Comparison of ENCODE assay signal across 18 cellular contexts in the genomic region with DNA sequence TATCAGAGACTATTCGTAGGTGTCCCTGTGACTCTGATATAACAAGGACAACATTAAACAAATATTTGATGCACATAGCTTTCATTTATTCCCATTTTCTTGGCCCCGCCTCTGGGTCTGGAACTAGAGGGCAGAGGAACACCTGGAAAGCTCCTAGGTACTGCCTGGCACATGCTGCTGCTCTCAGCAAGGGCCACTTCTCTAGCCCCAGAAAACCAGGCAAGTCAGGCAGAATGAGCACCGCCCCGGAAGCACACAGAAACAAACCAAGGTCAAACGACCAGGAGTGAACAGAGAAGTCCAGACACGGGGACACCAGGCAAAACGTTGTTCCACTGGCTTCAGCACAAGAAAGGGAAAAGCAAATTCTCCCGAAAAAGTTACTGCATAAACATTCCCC.
DNase-seq lines count a peak whose midpoint lies in the region; ATAC-seq and TF ChIP-seq lines count a peak whose summit lies in the region.
"Had no signal": no experiment of that assay in that cellular context is flagged by ENCODE, and none has a peak within 500 bp of the region (broad histone marks: within the 10 kb centered on the region; RNA-seq: fewer than 3 reads in every experiment).

No MANE protein-coding gene starts in this region.

- in situ Hi-C loops in gastrocnemius medialis (cut with MboI; ENCODE audit: low sequenced_read_pairs in 4 of 4): no loop called here

- WGBS in right cardiac atrium: 66% methylated on average over 8 of the region's 8 CpGs

- DNase-seq in BE2C (peak; percentile 73), right cardiac atrium (no peak), gastrocnemius medialis (no peak), natural killer cell (no peak), DMS153 (lab: John Stamatoyannopoulos, UW) (no peak)
- no peak for DNase-seq in activated T-cell treated with anti-CD3 and anti-CD28 coated beads, Interleukin-2, amount 50 U/mL, for 1 hour
- DNase-seq: Caco-2; CD4-positive, alpha-beta T cell; GF-D8; GOT3; NCI-H1417 treated with DMSO at 0.1 percent for 48 hours; NCI-H187 treated with DMSO at 0.1 percent for 48 hours; NCI-H345; SIG-M5 had no signal

- no peaks in the 10 kb centered on the region for H3K36me3 Mint-ChIP-seq in natural killer cell

- peaks cover 0 to 3% of the 10 kb centered on the region in 2 donors for H3K27me3 Mint-ChIP-seq in natural killer cell (ENCODE audit: low read depth in 2 of 2)
- H3K27me3 Mint-ChIP-seq: B cell; CD4-positive, alpha-beta T cell had no signal

- no peak for TF ChIP-seq CTCF in BE2C (IDR thresholded peaks at IDR 0.05; ENCODE audit: low read depth, low read length)
- TF ChIP-seq CTCF in VCaP (conservative IDR thresholded peaks at IDR 0.05): no peak
- no peak for TF ChIP-seq CTCF in gastrocnemius medialis (IDR thresholded peaks at IDR 0.05 in 4 of 5, conservative IDR thresholded peaks at IDR 0.05 in 1 of 5)
- no peak for TF ChIP-seq CTCF in natural killer cell (IDR thresholded peaks at IDR 0.05)

- H3K9me3 Mint-ChIP-seq in natural killer cell: no peaks in the 10 kb centered on the region
- H3K9me3 Mint-ChIP-seq: CD4-positive, alpha-beta T cell had no signal

- TF ChIP-seq POLR2A in gastrocnemius medialis (IDR thresholded peaks at IDR 0.05): no peak

- H3K4me1 ChIP-seq in BE2C (peaks cover 32% of the 10 kb centered on the region), right cardiac atrium (ENCODE audit: control insufficient read depth, insufficient read depth, low read length) (peaks cover 4% of the 10 kb centered on the region), gastrocnemius medialis (peaks cover 43 to 52% of the 10 kb centered on the region in 2 donors)
- H3K4me1 ChIP-seq: Caco-2 had no signal

- ATAC-seq in right cardiac atrium (no peak), gastrocnemius medialis (peak; percentile 4 to 14), GM21528 (IDR thresholded peaks at IDR 0.05; ENCODE audit: low FRiP score, unreplicated experiment) (no peak), natural killer cell (no peak)

- H3K9me3 ChIP-seq in BE2C: no peaks in the 10 kb centered on the region
- no peaks in the 10 kb centered on the region for H3K9me3 ChIP-seq in right cardiac atrium (ENCODE audit: control insufficient read depth, low read length)
- no peaks in the 10 kb centered on the region for H3K9me3 ChIP-seq in gastrocnemius medialis
- H3K9me3 ChIP-seq: Caco-2 had no signal

- H3K4me3 Mint-ChIP-seq in natural killer cell: no peak overlapping the region
- H3K4me3 Mint-ChIP-seq: B cell; CD4-positive, alpha-beta T cell had no signal

- no peaks in the 10 kb centered on the region for H3K4me1 Mint-ChIP-seq in natural killer cell
- H3K4me1 Mint-ChIP-seq: B cell had no signal

- H3K36me3 ChIP-seq in BE2C (no peaks in the 10 kb centered on the region), gastrocnemius medialis (no peaks in the 10 kb centered on the region)

- H3K27ac Mint-ChIP-seq in natural killer cell: no peak overlapping the region
- H3K27ac Mint-ChIP-seq: B cell; CD4-positive, alpha-beta T cell had no signal

- intact Hi-C loops in right cardiac atrium (cut with DNase I) (no loop called here), gastrocnemius medialis (cut with DNase I; ENCODE audit: low total_unique reads) (no loop called here), natural killer cell (cut with micrococcal nuclease) (no loop called here)

- H3K27ac ChIP-seq in VCaP: peak overlapping the region; percentile 46
- peak overlapping the region; percentile 51 for H3K27ac ChIP-seq in right cardiac atrium (ENCODE audit: low read length)
- peak overlapping the region; percentile 84 to 97 (median 91) for H3K27ac ChIP-seq in gastrocnemius medialis
- H3K27ac ChIP-seq: KMS-11 had no signal

- no peaks in the 10 kb centered on the region for H3K27me3 ChIP-seq in BE2C
- no peaks in the 10 kb centered on the region for H3K27me3 ChIP-seq in right cardiac atrium (ENCODE audit: control insufficient read depth, insufficient read depth)
- H3K27me3 ChIP-seq in gastrocnemius medialis: no peaks in the 10 kb centered on the region

- H3K4me3 ChIP-seq in BE2C (ENCODE audit: low read depth, low read length) (peak overlapping the region; percentile 3), right cardiac atrium (ENCODE audit: low read length) (no peak overlapping the region), gastrocnemius medialis (no peak overlapping the region)

Comparison
In these comparisons a context has a peak if more than half of its experiments do, and no peak if none do; other contexts are left out.
1. ATAC-seq: peak in gastrocnemius medialis (2 of 2); none in right cardiac atrium (0 of 2), GM21528 (single experiment) and natural killer cell (0 of 3).
2. Peak in every context shown above with its lines, with median percentiles within 50 percentile points of each other: H3K27ac ChIP-seq.